ENCODE assay signal across 1 cellular context in the genomic region with DNA sequence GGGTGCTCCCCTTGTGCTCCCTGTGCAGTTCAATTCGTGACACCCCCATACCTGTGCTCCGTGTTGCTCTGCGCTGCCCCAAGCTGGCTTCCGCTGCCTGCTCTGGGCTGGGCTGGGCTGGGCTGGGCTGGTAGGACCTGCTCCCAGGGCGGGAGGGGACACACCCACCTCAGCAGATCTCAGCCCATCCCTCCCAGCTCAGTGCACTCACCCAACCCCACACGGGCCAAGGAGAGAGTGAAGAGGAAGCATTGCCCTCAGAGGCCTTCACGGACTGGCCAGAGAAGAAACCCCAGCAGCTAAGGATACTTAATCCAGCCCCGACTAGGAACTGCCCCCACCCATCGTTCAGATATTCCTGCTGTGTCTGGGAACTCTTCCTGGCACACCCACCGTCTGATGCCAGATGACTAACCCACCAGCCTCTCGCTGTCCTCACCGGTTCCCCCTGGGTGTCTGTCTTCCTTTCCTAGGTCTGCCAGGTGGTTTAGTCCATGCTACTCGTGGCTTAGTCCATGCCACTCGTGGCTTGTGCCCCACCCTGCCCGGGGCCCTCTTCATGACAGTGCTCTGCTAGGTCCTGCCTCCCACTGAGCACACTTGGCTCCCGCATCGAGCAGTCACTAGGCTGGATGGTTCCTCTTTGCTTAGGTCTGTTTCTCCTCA.
A peak's percentile ranks its signal among the peaks of the same experiment; 100 is the strongest.
TF ChIP-seq lines count a peak whose summit lies in the region.

A gene (minus strand): TSS at position 104 of the 666 bp plus-strand sequence. CDS start 14,711 bp downstream, outside the sequence.

TF ChIP-seq in HepG2, 621 proteins besides CTCF, POLR2A, EP300 and RAD21:
- TF ChIP-seq ZNF263 (CRISPR knock-in tag; IDR thresholded peaks at IDR 0.05) (peak; percentile 51; the same call in 1 of the 2 replicates), ZNF768 (CRISPR knock-in tag; IDR thresholded peaks at IDR 0.05) (peak; percentile 45; the same call in 1 of the 2 replicates), MAF1 (CRISPR knock-in tag; IDR thresholded peaks at IDR 0.05; ENCODE audit: borderline replicate concordance) (no peak)
- TF ChIP-seq, protein P1, sequence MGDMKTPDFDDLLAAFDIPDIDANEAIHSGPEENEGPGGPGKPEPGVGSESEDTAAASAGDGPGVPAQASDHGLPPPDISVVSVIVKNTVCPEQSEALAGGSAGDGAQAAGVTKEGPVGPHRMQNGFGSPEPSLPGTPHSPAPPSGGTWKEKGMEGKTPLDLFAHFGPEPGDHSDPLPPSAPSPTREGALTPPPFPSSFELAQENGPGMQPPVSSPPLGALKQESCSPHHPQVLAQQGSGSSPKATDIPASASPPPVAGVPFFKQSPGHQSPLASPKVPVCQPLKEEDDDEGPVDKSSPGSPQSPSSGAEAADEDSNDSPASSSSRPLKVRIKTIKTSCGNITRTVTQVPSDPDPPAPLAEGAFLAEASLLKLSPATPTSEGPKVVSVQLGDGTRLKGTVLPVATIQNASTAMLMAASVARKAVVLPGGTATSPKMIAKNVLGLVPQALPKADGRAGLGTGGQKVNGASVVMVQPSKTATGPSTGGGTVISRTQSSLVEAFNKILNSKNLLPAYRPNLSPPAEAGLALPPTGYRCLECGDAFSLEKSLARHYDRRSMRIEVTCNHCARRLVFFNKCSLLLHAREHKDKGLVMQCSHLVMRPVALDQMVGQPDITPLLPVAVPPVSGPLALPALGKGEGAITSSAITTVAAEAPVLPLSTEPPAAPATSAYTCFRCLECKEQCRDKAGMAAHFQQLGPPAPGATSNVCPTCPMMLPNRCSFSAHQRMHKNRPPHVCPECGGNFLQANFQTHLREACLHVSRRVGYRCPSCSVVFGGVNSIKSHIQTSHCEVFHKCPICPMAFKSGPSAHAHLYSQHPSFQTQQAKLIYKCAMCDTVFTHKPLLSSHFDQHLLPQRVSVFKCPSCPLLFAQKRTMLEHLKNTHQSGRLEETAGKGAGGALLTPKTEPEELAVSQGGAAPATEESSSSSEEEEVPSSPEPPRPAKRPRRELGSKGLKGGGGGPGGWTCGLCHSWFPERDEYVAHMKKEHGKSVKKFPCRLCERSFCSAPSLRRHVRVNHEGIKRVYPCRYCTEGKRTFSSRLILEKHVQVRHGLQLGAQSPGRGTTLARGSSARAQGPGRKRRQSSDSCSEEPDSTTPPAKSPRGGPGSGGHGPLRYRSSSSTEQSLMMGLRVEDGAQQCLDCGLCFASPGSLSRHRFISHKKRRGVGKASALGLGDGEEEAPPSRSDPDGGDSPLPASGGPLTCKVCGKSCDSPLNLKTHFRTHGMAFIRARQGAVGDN (CRISPR knock-in tag; IDR thresholded peaks at IDR 0.05), result peak; percentile 40
